In the genomic region with DNA sequence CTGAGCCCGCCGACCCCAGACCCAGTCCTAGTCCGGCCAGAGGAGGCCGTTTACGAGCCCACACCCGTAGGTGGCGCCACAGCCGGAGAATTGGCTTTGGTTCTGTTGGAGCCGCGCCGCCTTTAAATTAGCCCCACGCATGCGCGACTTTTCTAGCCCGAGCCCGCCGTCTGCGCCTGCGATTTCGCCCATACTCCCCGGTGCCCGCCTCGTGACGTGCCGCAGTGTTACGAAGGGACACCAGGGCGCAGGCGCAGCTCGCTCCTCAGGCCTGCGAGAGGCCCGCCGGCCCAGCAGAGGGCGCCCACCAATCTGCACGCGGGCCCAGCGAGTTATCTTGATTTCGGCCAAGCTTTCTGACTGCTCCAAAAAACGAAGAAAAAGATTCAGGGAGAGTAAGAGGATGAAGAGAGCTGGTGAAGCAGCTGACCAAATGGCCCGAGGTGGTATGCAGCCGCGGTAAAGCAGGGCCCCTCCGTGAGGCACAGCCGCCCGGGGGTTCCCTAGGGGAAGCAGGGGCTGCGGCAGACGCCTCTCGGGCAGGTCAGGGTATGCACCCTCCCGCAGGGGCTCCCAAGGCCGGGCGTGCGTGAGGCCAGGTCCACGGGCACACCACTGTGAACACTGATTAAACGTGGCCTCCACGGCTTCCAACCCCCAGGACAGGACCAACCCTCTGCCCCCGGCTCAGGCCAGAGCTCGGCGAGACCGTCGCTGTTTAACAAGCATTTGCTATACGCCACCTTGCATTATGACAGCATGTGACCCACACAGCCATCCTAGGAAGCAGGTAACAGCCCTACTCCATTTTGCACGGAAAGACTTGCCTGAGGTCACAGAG, we compare ENCODE assay signal across 1 cellular context.
A peak's percentile ranks its signal among the peaks of the same experiment; 100 is the strongest.
TF ChIP-seq lines count a peak whose summit lies in the region.

No MANE protein-coding gene starts in this region.

TF ChIP-seq in HepG2, 621 proteins besides CTCF, POLR2A, EP300 and RAD21 (continued from another document and continues in another):
- TF ChIP-seq, protein P1, sequence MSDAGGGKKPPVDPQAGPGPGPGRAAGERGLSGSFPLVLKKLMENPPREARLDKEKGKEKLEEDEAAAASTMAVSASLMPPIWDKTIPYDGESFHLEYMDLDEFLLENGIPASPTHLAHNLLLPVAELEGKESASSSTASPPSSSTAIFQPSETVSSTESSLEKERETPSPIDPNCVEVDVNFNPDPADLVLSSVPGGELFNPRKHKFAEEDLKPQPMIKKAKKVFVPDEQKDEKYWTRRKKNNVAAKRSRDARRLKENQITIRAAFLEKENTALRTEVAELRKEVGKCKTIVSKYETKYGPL (CRISPR knock-in tag; IDR thresholded peaks at IDR 0.05): peak; percentile 46; the same call in 1 of the 2 replicates
- peak; percentile 47; the same call in 1 of the 2 replicates for TF ChIP-seq ZNF317 (CRISPR knock-in tag; IDR thresholded peaks at IDR 0.05)
- 0 out of 2 replicates have a peak, but pooled peaks have one; percentile 9 for TF ChIP-seq MED1 (CRISPR knock-in tag; IDR thresholded peaks at IDR 0.05)
- 0 out of 2 replicates have a peak, but pooled peaks have one; percentile 21 for TF ChIP-seq ZNF343 (CRISPR knock-in tag; IDR thresholded peaks at IDR 0.05)
- peak; percentile 70 for TF ChIP-seq DR1 (CRISPR knock-in tag; IDR thresholded peaks at IDR 0.05)
- TF ChIP-seq, protein P2, sequence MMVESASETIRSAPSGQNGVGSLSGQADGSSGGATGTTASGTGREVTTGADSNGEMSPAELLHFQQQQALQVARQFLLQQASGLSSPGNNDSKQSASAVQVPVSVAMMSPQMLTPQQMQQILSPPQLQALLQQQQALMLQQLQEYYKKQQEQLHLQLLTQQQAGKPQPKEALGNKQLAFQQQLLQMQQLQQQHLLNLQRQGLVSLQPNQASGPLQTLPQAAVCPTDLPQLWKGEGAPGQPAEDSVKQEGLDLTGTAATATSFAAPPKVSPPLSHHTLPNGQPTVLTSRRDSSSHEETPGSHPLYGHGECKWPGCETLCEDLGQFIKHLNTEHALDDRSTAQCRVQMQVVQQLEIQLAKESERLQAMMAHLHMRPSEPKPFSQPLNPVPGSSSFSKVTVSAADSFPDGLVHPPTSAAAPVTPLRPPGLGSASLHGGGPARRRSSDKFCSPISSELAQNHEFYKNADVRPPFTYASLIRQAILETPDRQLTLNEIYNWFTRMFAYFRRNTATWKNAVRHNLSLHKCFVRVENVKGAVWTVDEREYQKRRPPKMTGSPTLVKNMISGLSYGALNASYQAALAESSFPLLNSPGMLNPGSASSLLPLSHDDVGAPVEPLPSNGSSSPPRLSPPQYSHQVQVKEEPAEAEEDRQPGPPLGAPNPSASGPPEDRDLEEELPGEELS (CRISPR knock-in tag; IDR thresholded peaks at IDR 0.05): 0 out of 2 replicates have a peak, but pooled peaks have one; percentile 6
- TF ChIP-seq ZBTB7A (CRISPR knock-in tag; IDR thresholded peaks at IDR 0.05): no peak; the same call in 1 of the 2 replicates
- TF ChIP-seq ZBTB8A (CRISPR knock-in tag; IDR thresholded peaks at IDR 0.05; ENCODE audit: borderline replicate concordance, low read depth): peak; percentile 28; the same call in 1 of the 2 replicates
- peak; percentile 29; the same call in 1 of the 2 replicates for TF ChIP-seq SMC3 (IDR thresholded peaks at IDR 0.05; ENCODE audit: low read length)
- no peak for TF ChIP-seq ZNF354B (CRISPR knock-in tag; IDR thresholded peaks at IDR 0.05)
- TF ChIP-seq MED8 (CRISPR knock-in tag; IDR thresholded peaks at IDR 0.05; ENCODE audit: insufficient replicate concordance): peak; percentile 15
- TF ChIP-seq ZBTB7B (CRISPR knock-in tag; IDR thresholded peaks at IDR 0.05): 0 out of 2 replicates have a peak, but pooled peaks have one; percentile 19
- TF ChIP-seq ZNF446 (CRISPR knock-in tag; IDR thresholded peaks at IDR 0.05): peak; percentile 45; the same call in 1 of the 2 replicates
- peak; percentile 77 for TF ChIP-seq KMT2B (CRISPR knock-in tag; IDR thresholded peaks at IDR 0.05)
- peak; percentile 60; the same call in 1 of the 2 replicates for TF ChIP-seq ZFP90 (CRISPR knock-in tag; IDR thresholded peaks at IDR 0.05; ENCODE audit: borderline replicate concordance)
- TF ChIP-seq ZNF691 (CRISPR knock-in tag; IDR thresholded peaks at IDR 0.05; ENCODE audit: borderline replicate concordance, low read depth): peak; percentile 58; the same call in 1 of the 2 replicates
- TF ChIP-seq ELF3 (CRISPR knock-in tag; IDR thresholded peaks at IDR 0.05): peak; percentile 7; the same call in 1 of the 2 replicates
- peak; percentile 85; the same call in 1 of the 2 replicates for TF ChIP-seq HOXA5 (CRISPR knock-in tag; IDR thresholded peaks at IDR 0.05)
- peak; percentile 65 for TF ChIP-seq YEATS4 (CRISPR knock-in tag; IDR thresholded peaks at IDR 0.05; ENCODE audit: borderline replicate concordance)
- peak; percentile 70; the same call in 1 of the 2 replicates for TF ChIP-seq SSRP1 (CRISPR knock-in tag; IDR thresholded peaks at IDR 0.05)
- peak; percentile 27; the same call in 1 of the 2 replicates for TF ChIP-seq CREM (IDR thresholded peaks at IDR 0.05)
- TF ChIP-seq CREM (CRISPR knock-in tag; IDR thresholded peaks at IDR 0.05): no peak
- TF ChIP-seq, protein P3, sequence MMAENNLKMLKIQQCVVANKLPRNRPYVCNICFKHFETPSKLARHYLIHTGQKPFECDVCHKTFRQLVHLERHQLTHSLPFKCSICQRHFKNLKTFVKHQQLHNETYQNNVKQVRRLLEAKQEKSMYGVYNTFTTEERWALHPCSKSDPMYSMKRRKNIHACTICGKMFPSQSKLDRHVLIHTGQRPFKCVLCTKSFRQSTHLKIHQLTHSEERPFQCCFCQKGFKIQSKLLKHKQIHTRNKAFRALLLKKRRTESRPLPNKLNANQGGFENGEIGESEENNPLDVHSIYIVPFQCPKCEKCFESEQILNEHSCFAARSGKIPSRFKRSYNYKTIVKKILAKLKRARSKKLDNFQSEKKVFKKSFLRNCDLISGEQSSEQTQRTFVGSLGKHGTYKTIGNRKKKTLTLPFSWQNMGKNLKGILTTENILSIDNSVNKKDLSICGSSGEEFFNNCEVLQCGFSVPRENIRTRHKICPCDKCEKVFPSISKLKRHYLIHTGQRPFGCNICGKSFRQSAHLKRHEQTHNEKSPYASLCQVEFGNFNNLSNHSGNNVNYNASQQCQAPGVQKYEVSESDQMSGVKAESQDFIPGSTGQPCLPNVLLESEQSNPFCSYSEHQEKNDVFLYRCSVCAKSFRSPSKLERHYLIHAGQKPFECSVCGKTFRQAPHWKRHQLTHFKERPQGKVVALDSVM (CRISPR knock-in tag; IDR thresholded peaks at IDR 0.05): peak; percentile 73
- peak; percentile 93 for TF ChIP-seq GATAD1 (CRISPR knock-in tag; IDR thresholded peaks at IDR 0.05)
- peak; percentile 30; the same call in 1 of the 2 replicates for TF ChIP-seq ZNF205 (CRISPR knock-in tag; IDR thresholded peaks at IDR 0.05)
- 0 out of 2 replicates have a peak, but pooled peaks have one; percentile 42 for TF ChIP-seq REXO4 (CRISPR knock-in tag; IDR thresholded peaks at IDR 0.05; ENCODE audit: borderline replicate concordance)
- TF ChIP-seq KAT7 (CRISPR knock-in tag; IDR thresholded peaks at IDR 0.05; ENCODE audit: borderline replicate concordance): peak; percentile 28; the same call in 1 of the 2 replicates
- TF ChIP-seq NFYB (CRISPR knock-in tag; IDR thresholded peaks at IDR 0.05): peak; percentile 15
- TF ChIP-seq GATAD2A (CRISPR knock-in tag; IDR thresholded peaks at IDR 0.05): 0 out of 2 replicates have a peak, but pooled peaks have one; percentile 48
- no peak for TF ChIP-seq RNF2 (conservative IDR thresholded peaks at IDR 0.05; ENCODE audit: low read depth)
- TF ChIP-seq, protein P4, sequence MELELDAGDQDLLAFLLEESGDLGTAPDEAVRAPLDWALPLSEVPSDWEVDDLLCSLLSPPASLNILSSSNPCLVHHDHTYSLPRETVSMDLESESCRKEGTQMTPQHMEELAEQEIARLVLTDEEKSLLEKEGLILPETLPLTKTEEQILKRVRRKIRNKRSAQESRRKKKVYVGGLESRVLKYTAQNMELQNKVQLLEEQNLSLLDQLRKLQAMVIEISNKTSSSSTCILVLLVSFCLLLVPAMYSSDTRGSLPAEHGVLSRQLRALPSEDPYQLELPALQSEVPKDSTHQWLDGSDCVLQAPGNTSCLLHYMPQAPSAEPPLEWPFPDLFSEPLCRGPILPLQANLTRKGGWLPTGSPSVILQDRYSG (CRISPR knock-in tag; IDR thresholded peaks at IDR 0.05): no peak
- TF ChIP-seq ZKSCAN8 (CRISPR knock-in tag; IDR thresholded peaks at IDR 0.05; ENCODE audit: borderline replicate concordance): no peak
- 0 out of 2 replicates have a peak, but pooled peaks have one; percentile 37 for TF ChIP-seq ZNF780A (CRISPR knock-in tag; IDR thresholded peaks at IDR 0.05)
- no peak; the same call in 1 of the 2 replicates for TF ChIP-seq ZNF557 (CRISPR knock-in tag; IDR thresholded peaks at IDR 0.05)
- TF ChIP-seq ZNF552 (CRISPR knock-in tag; IDR thresholded peaks at IDR 0.05; ENCODE audit: borderline replicate concordance): no peak
- no peak for TF ChIP-seq RFX5 (IDR thresholded peaks at IDR 0.05; ENCODE audit: low read depth, low read length)
- TF ChIP-seq, protein P5, sequence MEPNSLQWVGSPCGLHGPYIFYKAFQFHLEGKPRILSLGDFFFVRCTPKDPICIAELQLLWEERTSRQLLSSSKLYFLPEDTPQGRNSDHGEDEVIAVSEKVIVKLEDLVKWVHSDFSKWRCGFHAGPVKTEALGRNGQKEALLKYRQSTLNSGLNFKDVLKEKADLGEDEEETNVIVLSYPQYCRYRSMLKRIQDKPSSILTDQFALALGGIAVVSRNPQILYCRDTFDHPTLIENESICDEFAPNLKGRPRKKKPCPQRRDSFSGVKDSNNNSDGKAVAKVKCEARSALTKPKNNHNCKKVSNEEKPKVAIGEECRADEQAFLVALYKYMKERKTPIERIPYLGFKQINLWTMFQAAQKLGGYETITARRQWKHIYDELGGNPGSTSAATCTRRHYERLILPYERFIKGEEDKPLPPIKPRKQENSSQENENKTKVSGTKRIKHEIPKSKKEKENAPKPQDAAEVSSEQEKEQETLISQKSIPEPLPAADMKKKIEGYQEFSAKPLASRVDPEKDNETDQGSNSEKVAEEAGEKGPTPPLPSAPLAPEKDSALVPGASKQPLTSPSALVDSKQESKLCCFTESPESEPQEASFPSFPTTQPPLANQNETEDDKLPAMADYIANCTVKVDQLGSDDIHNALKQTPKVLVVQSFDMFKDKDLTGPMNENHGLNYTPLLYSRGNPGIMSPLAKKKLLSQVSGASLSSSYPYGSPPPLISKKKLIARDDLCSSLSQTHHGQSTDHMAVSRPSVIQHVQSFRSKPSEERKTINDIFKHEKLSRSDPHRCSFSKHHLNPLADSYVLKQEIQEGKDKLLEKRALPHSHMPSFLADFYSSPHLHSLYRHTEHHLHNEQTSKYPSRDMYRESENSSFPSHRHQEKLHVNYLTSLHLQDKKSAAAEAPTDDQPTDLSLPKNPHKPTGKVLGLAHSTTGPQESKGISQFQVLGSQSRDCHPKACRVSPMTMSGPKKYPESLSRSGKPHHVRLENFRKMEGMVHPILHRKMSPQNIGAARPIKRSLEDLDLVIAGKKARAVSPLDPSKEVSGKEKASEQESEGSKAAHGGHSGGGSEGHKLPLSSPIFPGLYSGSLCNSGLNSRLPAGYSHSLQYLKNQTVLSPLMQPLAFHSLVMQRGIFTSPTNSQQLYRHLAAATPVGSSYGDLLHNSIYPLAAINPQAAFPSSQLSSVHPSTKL (CRISPR knock-in tag; IDR thresholded peaks at IDR 0.05): peak; percentile 35; the same call in 1 of the 2 replicates
- TF ChIP-seq RARG (CRISPR knock-in tag; IDR thresholded peaks at IDR 0.05; ENCODE audit: low read depth): no peak
- peak; percentile 70 for TF ChIP-seq SAP130 (CRISPR knock-in tag; IDR thresholded peaks at IDR 0.05; ENCODE audit: low read depth)
- TF ChIP-seq ZNF329 (CRISPR knock-in tag; IDR thresholded peaks at IDR 0.05; ENCODE audit: low read depth): peak; percentile 61; the same call in 1 of the 2 replicates
- peak; percentile 84 for TF ChIP-seq THAP11 (CRISPR knock-in tag; IDR thresholded peaks at IDR 0.05)
- no peak for TF ChIP-seq PLSCR1 (CRISPR knock-in tag; IDR thresholded peaks at IDR 0.05; ENCODE audit: borderline replicate concordance)
- TF ChIP-seq ZNF460 (CRISPR knock-in tag; IDR thresholded peaks at IDR 0.05; ENCODE audit: borderline replicate concordance): peak; percentile 26; the same call in 1 of the 2 replicates
- TF ChIP-seq SOX5 (CRISPR knock-in tag; IDR thresholded peaks at IDR 0.05; ENCODE audit: borderline replicate concordance): peak; percentile 10; the same call in 1 of the 2 replicates
- TF ChIP-seq ZMYM4 (CRISPR knock-in tag; IDR thresholded peaks at IDR 0.05): peak; percentile 98
- peak; percentile 81; the same call in 1 of the 2 replicates for TF ChIP-seq KDM5B (CRISPR knock-in tag; IDR thresholded peaks at IDR 0.05; ENCODE audit: borderline replicate concordance)
- TF ChIP-seq, protein P6, sequence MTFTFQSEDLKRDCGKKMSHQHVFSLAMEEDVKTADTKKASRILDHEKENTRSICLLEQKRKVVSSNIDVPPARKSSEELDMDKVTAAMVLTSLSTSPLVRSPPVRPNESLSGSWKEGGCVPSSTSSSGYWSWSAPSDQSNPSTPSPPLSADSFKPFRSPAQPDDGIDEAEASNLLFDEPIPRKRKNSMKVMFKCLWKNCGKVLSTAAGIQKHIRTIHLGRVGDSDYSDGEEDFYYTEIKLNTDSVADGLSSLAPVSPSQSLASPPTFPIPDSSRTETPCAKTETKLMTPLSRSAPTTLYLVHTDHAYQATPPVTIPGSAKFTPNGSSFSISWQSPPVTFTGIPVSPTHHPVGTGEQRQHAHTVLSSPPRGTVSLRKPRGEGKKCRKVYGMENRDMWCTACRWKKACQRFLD (CRISPR knock-in tag; IDR thresholded peaks at IDR 0.05; ENCODE audit: borderline replicate concordance): 0 out of 2 replicates have a peak, but pooled peaks have one; percentile 52
- TF ChIP-seq AGO1 (IDR thresholded peaks at IDR 0.05; ENCODE audit: low read depth, low read length, poor library complexity, severe bottlenecking): peak; percentile 78
- TF ChIP-seq BORCS8-MEF2B (CRISPR knock-in tag; IDR thresholded peaks at IDR 0.05): peak; percentile 90
- TF ChIP-seq JUN (CRISPR knock-in tag; IDR thresholded peaks at IDR 0.05): no peak
- peak; percentile 22; the same call in 1 of the 2 replicates for TF ChIP-seq KDM3A (CRISPR knock-in tag; IDR thresholded peaks at IDR 0.05; ENCODE audit: low read depth)
